1 cellular context compared by ENCODE assay signal in genomic region chr3:150372320-150373118, GRCh38.
TF ChIP-seq lines count a peak whose summit lies in the region.

No MANE protein-coding gene starts in this region.

TF ChIP-seq in HCT116, 20 proteins besides CTCF, POLR2A, EP300 and RAD21 (continued from another document):
- no peak for TF ChIP-seq ZBTB33 (IDR thresholded peaks at IDR 0.05; ENCODE audit: extremely low read depth, insufficient replicate concordance, low read length)
- TF ChIP-seq ZNF274 (IDR thresholded peaks at IDR 0.05; ENCODE audit: low read depth, low read length): no peak
- no peak for TF ChIP-seq TCF7L2 (IDR thresholded peaks at IDR 0.05; ENCODE audit: borderline replicate concordance, extremely low read depth, insufficient read depth, insufficient read length)
- no peak for TF ChIP-seq ZFX (IDR thresholded peaks at IDR 0.05)
